In genomic region chr2:26088038-26088643, GRCh38 we compare ENCODE assay signal across 8 cellular contexts. TPM values are rescaled to one million over a fixed set of nuclear protein-coding genes. Genes with fewer than 3 reads are reported as not detected.
A peak's percentile ranks its signal among the peaks of the same experiment; 100 is the strongest.
DNase-seq lines count a peak whose midpoint lies in the region; ATAC-seq, FAIRE-seq and TF ChIP-seq lines count a peak whose summit lies in the region.

No MANE protein-coding gene starts in this region.

- TF ChIP-seq POLR2A in heart left ventricle (IDR thresholded peaks at IDR 0.05): no peak

- DNase-seq in NCI-H345 (lab: John Stamatoyannopoulos, UW) (peak; percentile 24), NCI-H345 treated with DMSO at 0.1 percent for 48 hours (lab: John Stamatoyannopoulos, UW; ENCODE audit: unreplicated experiment) (no peak), HT-29 (ENCODE audit: low spot score) (peak; percentile 51), heart left ventricle (no peak), small intestine (peak; percentile 45)

- intact Hi-C loops in heart left ventricle (cut with DNase I): loop anchor here in 8 of 10 donors (2.0 to 10.0 kb wide), 5 partner anchors 39 to 93 kb away; no protein-coding TSS in a partner anchor

- H3K4me3 ChIP-seq in WI38 (ENCODE audit: low read depth, low read length) (no peak overlapping the region), heart left ventricle (no peak overlapping the region), small intestine (ENCODE audit: low read depth in 1 of 2, low read length in 2 of 2) (no peak overlapping the region)

- H3K9me3 ChIP-seq in heart left ventricle (peaks cover 0 to 2% (median 0%) of the 10 kb centered on the region in 12 donors), small intestine (ENCODE audit: control insufficient read depth, low read depth) (no peaks in the 10 kb centered on the region)

- TF ChIP-seq CTCF in WI38 (IDR thresholded peaks at IDR 0.05; ENCODE audit: low read depth, low read length) (peak; percentile 60), heart left ventricle (IDR thresholded peaks at IDR 0.05) (peak; percentile 50 to 79 (median 68))

- H3K27me3 ChIP-seq in heart left ventricle (no peaks in the 10 kb centered on the region), small intestine (ENCODE audit: control insufficient read depth in 2 of 2, insufficient read depth in 2 of 2, low read length in 2 of 2) (no peaks in the 10 kb centered on the region)

- H3K4me1 ChIP-seq in heart left ventricle (peaks cover 0 to 50% (median 4%) of the 10 kb centered on the region in 12 donors), small intestine (ENCODE audit: control insufficient read depth in 2 of 2, insufficient read depth in 1 of 2, low read depth in 1 of 2, low read length in 1 of 2) (peaks cover 0 to 2% of the 10 kb centered on the region in 2 donors)

- peaks cover 0 to 8% (median 0%) of the 10 kb centered on the region in 9 donors for H3K36me3 ChIP-seq in heart left ventricle
- peaks cover 0 to 3% of the 10 kb centered on the region in 2 donors for H3K36me3 ChIP-seq in small intestine (ENCODE audit: control insufficient read depth in 2 of 2, insufficient read depth in 2 of 2, low read length in 2 of 2)

- H3K27ac ChIP-seq in heart left ventricle (no peak overlapping the region), small intestine (ENCODE audit: low read depth in 1 of 2, low read length in 1 of 2) (no peak overlapping the region)

- FAIRE-seq in small intestine (lab: Jason Lieb, UNC): no peak

- ATAC-seq in heart left ventricle (peak in 2 of 4 donors; percentile 66 to 74), HG02885 (IDR thresholded peaks at IDR 0.05; ENCODE audit: poor library complexity, unreplicated experiment) (no peak), HG03280 (IDR thresholded peaks at IDR 0.05; ENCODE audit: unreplicated experiment) (no peak)

- 95 to 100% (median 99%) methylated on average over 1 of the region's 1 CpG for WGBS in heart left ventricle, 4 donors
- 94 to 100% (median 98%) methylated on average over 1 of the region's 1 CpG for WGBS in small intestine, 3 donors

RNA-seq across cellular contexts. Expression of gene RAB10, which starts 54.3 kb away (rescaled TPM):
- total RNA-seq in HT-29 (2014; rRNA removed; shearing (Covaris generic)): 118 and 135 TPM in 2 replicates
- 100 to 1,000 TPM in 4 of 9 donors, 10 to 100 TPM in 5; 71.7 to 121 (median 99.7) TPM for total RNA-seq in heart left ventricle
- polyA plus RNA-seq in heart left ventricle (10 to 100 TPM; 33.1 to 88.2 TPM), small intestine (10 to 100 TPM; 39.7 to 65.5 (median 48.3) TPM)

Comparison
In these comparisons a context has a peak if more than half of its experiments do, and no peak if none do; other contexts are left out.
1. DNase-seq: peak in NCI-H345 (single experiment), HT-29 (single experiment) and small intestine (single experiment); none in NCI-H345 treated with DMSO at 0.1 percent for 48 hours (single experiment) and heart left ventricle (0 of 5).